27 cellular contexts compared by ENCODE assay signal in genomic region chr2:59008950-59009349, GRCh38.
A peak's percentile ranks its signal among the peaks of the same experiment; 100 is the strongest.
DNase-seq lines count a peak whose midpoint lies in the region; ATAC-seq and TF ChIP-seq lines count a peak whose summit lies in the region.
"Had no signal": no experiment of that assay in that cellular context is flagged by ENCODE, and none has a peak within 500 bp of the region (broad histone marks: within the 10 kb centered on the region; RNA-seq: fewer than 3 reads in every experiment).

No MANE protein-coding gene starts in this region.

- H3K4me3 ChIP-seq in SK-N-SH (ENCODE audit: low read depth in 2 of 2, low read length in 1 of 2) = no peak overlapping the region
- H3K4me3 ChIP-seq: A549; BLaER1; BLaER1 treated with 17β-estradiol and CSF1 and Interleukin-3, amounts not matched to agents 10 nM and 100 nM had no signal

- H3K4me1 ChIP-seq in SK-N-SH (ENCODE audit: control insufficient read depth in 1 of 2, insufficient read depth in 2 of 2, low read depth in 1 of 2, low read length in 1 of 2) = no peaks in the 10 kb centered on the region
- H3K4me1 ChIP-seq: A549, BE2C, Caco-2 had no signal

- no peak for ATAC-seq in SK-N-SH treated with all-trans-retinoic acid at 6 μM for 48 hours
- ATAC-seq: A549; CD8-positive, alpha-beta T cell had no signal

- no peak overlapping the region for H3K9ac ChIP-seq in SK-N-SH
- H3K9ac ChIP-seq: BLaER1; BLaER1 treated with 17β-estradiol and CSF1 and Interleukin-3, amounts not matched to agents 10 nM and 100 nM had no signal

- H3K9me2 ChIP-seq in SK-N-SH = no peaks in the 10 kb centered on the region

- H3K9me3 ChIP-seq in SK-N-SH = no peaks in the 10 kb centered on the region
- H3K9me3 ChIP-seq: A549; BE2C; BLaER1; BLaER1 treated with 17β-estradiol and CSF1 and Interleukin-3, amounts not matched to agents 10 nM and 100 nM; Caco-2 had no signal

- no peaks in the 10 kb centered on the region for H3K79me2 ChIP-seq in SK-N-SH (ENCODE audit: insufficient read depth)

- no peak for DNase-seq in SK-N-SH
- DNase-seq: 8988T; ACHN; AML-193; BE2C; C1 segment of cervical spinal cord; Caco-2; Calu3; CD4-positive, alpha-beta memory T cell; CD4-positive, alpha-beta T cell; CD4-positive, CD25-positive, alpha-beta regulatory T cell; CD8-positive, alpha-beta memory T cell; CD8-positive, alpha-beta T cell; COR-L47; DMS 273 treated with DMSO at 0.1 percent for 48 hours; DMS153; DMS53; DMS79; DMS79 treated with DMSO at 0.1 percent for 48 hours; DND-41; EL had no signal

- no peak overlapping the region for H3K4me2 ChIP-seq in SK-N-SH
- H3K4me2 ChIP-seq: A549 had no signal

- no peaks in the 10 kb centered on the region for H3K36me3 ChIP-seq in SK-N-SH (replicated peaks in 1 of 2; ENCODE audit: control insufficient read depth in 1 of 2, insufficient read depth in 2 of 2, low read length in 1 of 2)
- H3K36me3 ChIP-seq: BE2C; BLaER1; BLaER1 treated with 17β-estradiol and CSF1 and Interleukin-3, amounts not matched to agents 10 nM and 100 nM had no signal

- POLR2A ChIA-PET in SK-N-SH (lab: Yijun Ruan, JAX) = no interaction called here

- H4K20me1 ChIP-seq in SK-N-SH (ENCODE audit: insufficient read depth) = no peaks in the 10 kb centered on the region
- H4K20me1 ChIP-seq: BLaER1; BLaER1 treated with 17β-estradiol and CSF1 and Interleukin-3, amounts not matched to agents 10 nM and 100 nM had no signal

- no peaks in the 10 kb centered on the region for H3F3A ChIP-seq in SK-N-SH (replicated peaks; ENCODE audit: insufficient read depth)

- CTCF ChIA-PET in SK-N-SH (lab: Yijun Ruan, JAX) = interaction anchor here (2.2 kb wide), 1 partner anchor 16 kb away, joined by 9 read pairs; no protein-coding TSS in a partner anchor

- no peak overlapping the region for H3K27ac ChIP-seq in SK-N-SH (ENCODE audit: low read depth in 2 of 2, low read length in 1 of 2)
- H3K27ac ChIP-seq: 22Rv1; A549; BLaER1; BLaER1 treated with 17β-estradiol and CSF1 and Interleukin-3, amounts not matched to agents 10 nM and 100 nM; C4-2B had no signal

- no peak overlapping the region for H2AFZ ChIP-seq in SK-N-SH (ENCODE audit: low read depth)

- TF ChIP-seq RAD21 in SK-N-SH (IDR thresholded peaks at IDR 0.05; ENCODE audit: low read length) = no peak

- H3K27me3 ChIP-seq in SK-N-SH (ENCODE audit: insufficient read depth) = no peaks in the 10 kb centered on the region
- H3K27me3 ChIP-seq: BE2C; BLaER1; BLaER1 treated with 17β-estradiol and CSF1 and Interleukin-3, amounts not matched to agents 10 nM and 100 nM had no signal

- TF ChIP-seq EP300 in SK-N-SH (IDR thresholded peaks at IDR 0.05; ENCODE audit: borderline replicate concordance in 1 of 2, low read depth in 1 of 2, low read length in 1 of 2) = no peak

- TF ChIP-seq CTCF in SK-N-SH (IDR thresholded peaks at IDR 0.05) = no peak

TF ChIP-seq in SK-N-SH treated with all-trans-retinoic acid at 6 μM for 48 hours, 23 proteins besides CTCF, POLR2A, EP300 and RAD21:
- TF ChIP-seq ZNF565 (CRISPR knock-in tag; conservative IDR thresholded peaks at IDR 0.05; ENCODE audit: low read depth) (no peak), ZNF8 (CRISPR knock-in tag; IDR thresholded peaks at IDR 0.05) (peak; percentile 96), ESRRG (CRISPR knock-in tag; IDR thresholded peaks at IDR 0.05) (no peak), PATZ1 (CRISPR knock-in tag; IDR thresholded peaks at IDR 0.05; ENCODE audit: borderline replicate concordance) (no peak), CSDC2 (CRISPR knock-in tag; IDR thresholded peaks at IDR 0.05) (no peak)

TF ChIP-seq in SK-N-SH, 30 proteins besides CTCF, POLR2A, EP300 and RAD21:
- TF ChIP-seq GABPA (IDR thresholded peaks at IDR 0.05; ENCODE audit: low read depth) (no peak), PBX3 (IDR thresholded peaks at IDR 0.05) (no peak), FOXJ3 (CRISPR knock-in tag; IDR thresholded peaks at IDR 0.05) (no peak), TEAD4 (IDR thresholded peaks at IDR 0.05; ENCODE audit: borderline replicate concordance, insufficient read depth) (no peak), ELF1 (IDR thresholded peaks at IDR 0.05) (no peak), POLR2AphosphoS5 (IDR thresholded peaks at IDR 0.05; ENCODE audit: low read depth, low read length) (no peak), REST (IDR thresholded peaks at IDR 0.05; ENCODE audit: low read depth, low read length) (no peak), IRF3 (IDR thresholded peaks at IDR 0.05; ENCODE audit: low read depth, low read length) (no peak), FOXM1 (IDR thresholded peaks at IDR 0.05; ENCODE audit: low read depth) (no peak), JUND (IDR thresholded peaks at IDR 0.05) (no peak), TAF1 (IDR thresholded peaks at IDR 0.05; ENCODE audit: borderline replicate concordance, low read depth, low read length) (no peak), SMC3 (IDR thresholded peaks at IDR 0.05; ENCODE audit: low read depth, low read length) (no peak), USF2 (IDR thresholded peaks at IDR 0.05; ENCODE audit: borderline replicate concordance, low read depth, low read length) (no peak), FOSL2 (IDR thresholded peaks at IDR 0.05; ENCODE audit: borderline replicate concordance, low read depth) (no peak), YY1 (IDR thresholded peaks at IDR 0.05; ENCODE audit: low read depth) (no peak), RFX5 (IDR thresholded peaks at IDR 0.05; ENCODE audit: low read length) (no peak)
